ENCODE assay signal across 10 cellular contexts in genomic region chr2:104844813-104845551, GRCh38. TPM values are rescaled to one million over a fixed set of nuclear protein-coding genes. Genes with fewer than 3 reads are reported as not detected.
DNase-seq lines count a peak whose midpoint lies in the region; ATAC-seq and TF ChIP-seq lines count a peak whose summit lies in the region.
"Had no signal": no experiment of that assay in that cellular context is flagged by ENCODE, and none has a peak within 500 bp of the region (broad histone marks: within the 10 kb centered on the region; RNA-seq: fewer than 3 reads in every experiment).

No MANE protein-coding gene starts in this region.

- H3K4me1 ChIP-seq in OCI-LY7 (ENCODE audit: insufficient read depth, low read length, poor library complexity, severe bottlenecking) = no peaks in the 10 kb centered on the region

- no peaks in the 10 kb centered on the region for H4K20me1 ChIP-seq in OCI-LY7 (ENCODE audit: insufficient read depth, low read length)

- no TSS peak for BruUV-seq in OCI-LY7 (replicated peaks; lab: Mats Ljungman, UMichigan)

- no peaks in the 10 kb centered on the region for H3K9me3 ChIP-seq in OCI-LY7 (ENCODE audit: low read length)

- POLR2A ChIA-PET in OCI-LY7 (lab: Charles Lee) = no interaction called here

- ATAC-seq in activated naive CD4-positive, alpha-beta T cell treated with anti-CD3 and anti-CD28 coated beads, Interleukin-2, amount 50 U/mL, for 72 hours = no peak

- H2AFZ ChIP-seq in OCI-LY7 (ENCODE audit: low read length) = no peak overlapping the region

- H3K27ac Mint-ChIP-seq in activated naive CD4-positive, alpha-beta T cell treated with anti-CD3 and anti-CD28 coated beads, Interleukin-2, amount 10 ng/mL, durations not matched to agents 7 days and 5 days = peak overlapping the region; percentile 57
- no peak overlapping the region for H3K27ac Mint-ChIP-seq in activated naive CD4-positive, alpha-beta T cell treated with anti-CD3 and anti-CD28 coated beads, Interleukin-2, amount 50 U/mL, for 72 hours
- no peak overlapping the region for H3K27ac Mint-ChIP-seq in activated naive CD8-positive, alpha-beta T cell treated with anti-CD3 and anti-CD28 coated beads for 36 hours

- H3K4me3 Mint-ChIP-seq in activated naive CD4-positive, alpha-beta T cell treated with anti-CD3 and anti-CD28 coated beads, Interleukin-2, amount 10 ng/mL, durations not matched to agents 7 days and 5 days = peak overlapping the region; percentile 4
- H3K4me3 Mint-ChIP-seq in activated naive CD8-positive, alpha-beta T cell treated with anti-CD3 and anti-CD28 coated beads for 36 hours = peak overlapping the region; percentile 9

- CTCF ChIA-PET in activated naive CD4-positive, alpha-beta T cell treated with anti-CD3 and anti-CD28 coated beads, Interleukin-2, amount 10 ng/mL, durations not matched to agents 7 days and 5 days (lab: Charles Lee) = interaction anchor here (0.7 to 1.4 kb wide), 2 partner anchors 15 to 23 kb away, joined by 3 to 4 read pairs; no protein-coding TSS in a partner anchor
- CTCF ChIA-PET in OCI-LY7 (lab: Charles Lee; ENCODE audit: unreplicated experiment) = no interaction called here

- peaks cover 85% of the 10 kb centered on the region for H3K27me3 Mint-ChIP-seq in activated naive CD4-positive, alpha-beta T cell treated with anti-CD3 and anti-CD28 coated beads, Interleukin-2, amount 10 ng/mL, durations not matched to agents 7 days and 5 days
- H3K27me3 Mint-ChIP-seq in activated naive CD8-positive, alpha-beta T cell treated with anti-CD3 and anti-CD28 coated beads for 36 hours = peaks cover 86% of the 10 kb centered on the region

- DNase-seq in activated naive CD4-positive, alpha-beta T cell treated with anti-CD3 and anti-CD28 coated beads, Interleukin-2, amount 10 ng/mL, durations not matched to agents 7 days and 5 days = no peak
- no peak for DNase-seq in activated naive CD4-positive, alpha-beta T cell treated with anti-CD3 and anti-CD28 coated beads, Interleukin-2, amount 50 U/mL, for 72 hours (ENCODE audit: low spot score in 2 of 2)
- DNase-seq in activated naive CD8-positive, alpha-beta T cell treated with anti-CD3 and anti-CD28 coated beads for 36 hours = no peak
- DNase-seq in kidney tubule cell (ENCODE audit: low spot score) (peak; percentile 63), substantia nigra (lab: John Stamatoyannopoulos, UW) (peak in 36 of 49 donors; percentile 25 to 85 (median 66)), OCI-LY7 (ENCODE audit: low spot score) (no peak), NCI-H2107 treated with DMSO at 0.1 percent for 48 hours (lab: John Stamatoyannopoulos, UW; ENCODE audit: unreplicated experiment) (no peak), NCI-H1436 treated with DMSO at 0.1 percent for 48 hours (lab: John Stamatoyannopoulos, UW) (no peak)
- DNase-seq: DMS79 treated with DMSO at 0.1 percent for 48 hours had no signal

- H3K79me2 ChIP-seq in OCI-LY7 (ENCODE audit: insufficient read depth, low read depth, low read length) = no peaks in the 10 kb centered on the region

- TF ChIP-seq CTCF in OCI-LY7 (conservative IDR thresholded peaks at IDR 0.05; ENCODE audit: low read length) = no peak

- H3K9me2 ChIP-seq in OCI-LY7 (ENCODE audit: insufficient read depth, low read length) = no peaks in the 10 kb centered on the region

- no peaks in the 10 kb centered on the region for H3K36me3 ChIP-seq in OCI-LY7 (ENCODE audit: insufficient read depth, low read length)

- H3K27ac ChIP-seq in substantia nigra (ENCODE audit: low read depth, low read length, poor library complexity, severe bottlenecking) = peak overlapping the region; percentile 93
- H3K27ac ChIP-seq in OCI-LY7 (ENCODE audit: low read depth, low read length, poor library complexity, severe bottlenecking) = no peak overlapping the region

- H3K4me1 Mint-ChIP-seq in activated naive CD4-positive, alpha-beta T cell treated with anti-CD3 and anti-CD28 coated beads, Interleukin-2, amount 10 ng/mL, durations not matched to agents 7 days and 5 days = peaks cover 7% of the 10 kb centered on the region
- peaks cover 10% of the 10 kb centered on the region for H3K4me1 Mint-ChIP-seq in activated naive CD8-positive, alpha-beta T cell treated with anti-CD3 and anti-CD28 coated beads for 36 hours

- H3K4me3 ChIP-seq in OCI-LY7 (ENCODE audit: low read depth, low read length, poor library complexity, severe bottlenecking) = no peak overlapping the region

- no peaks in the 10 kb centered on the region for H3K9me3 Mint-ChIP-seq in activated naive CD4-positive, alpha-beta T cell treated with anti-CD3 and anti-CD28 coated beads, Interleukin-2, amount 10 ng/mL, durations not matched to agents 7 days and 5 days
- H3K9me3 Mint-ChIP-seq in activated naive CD4-positive, alpha-beta T cell treated with anti-CD3 and anti-CD28 coated beads, Interleukin-2, amount 50 U/mL, for 72 hours = no peaks in the 10 kb centered on the region
- no peaks in the 10 kb centered on the region for H3K9me3 Mint-ChIP-seq in activated naive CD8-positive, alpha-beta T cell treated with anti-CD3 and anti-CD28 coated beads for 36 hours

- intact Hi-C loops in OCI-LY7 (cut with micrococcal nuclease; ENCODE audit: unreplicated experiment) = no loop called here

- peaks cover 7% of the 10 kb centered on the region for H3K36me3 Mint-ChIP-seq in activated naive CD4-positive, alpha-beta T cell treated with anti-CD3 and anti-CD28 coated beads, Interleukin-2, amount 10 ng/mL, durations not matched to agents 7 days and 5 days
- H3K36me3 Mint-ChIP-seq in activated naive CD4-positive, alpha-beta T cell treated with anti-CD3 and anti-CD28 coated beads, Interleukin-2, amount 50 U/mL, for 72 hours = peaks cover 0 to 17% of the 10 kb centered on the region in 2 donors
- no peaks in the 10 kb centered on the region for H3K36me3 Mint-ChIP-seq in activated naive CD8-positive, alpha-beta T cell treated with anti-CD3 and anti-CD28 coated beads for 36 hours

- no peak overlapping the region for H3K4me2 ChIP-seq in OCI-LY7 (ENCODE audit: low read length)

RNA-seq across cellular contexts. Expression of gene POU3F3, which starts 8.9 kb away (rescaled TPM):
- total RNA-seq in activated naive CD4-positive, alpha-beta T cell treated with anti-CD3 and anti-CD28 coated beads, Interleukin-2, amount 50 U/mL, for 72 hours = not detected
- total RNA-seq in activated naive CD8-positive, alpha-beta T cell treated with anti-CD3 and anti-CD28 coated beads for 36 hours = not detected
- 2.2 and 2.7 TPM in 2 replicates for total RNA-seq in OCI-LY7 (2014; rRNA removed; shearing (Covaris generic))
- total RNA-seq in OCI-LY7 (2022) = 3.1 and 3.3 TPM in 2 replicates
- total RNA-seq: T-helper 1 cell treated with Interleukin-12 subunit alpha and Interleukin-12 subunit beta and Interleukin-4 antibody, amounts not matched to agents 30 ng/mL and 1 ng/mL, for 36 hours had no signal

Comparison
In these comparisons a context has a peak if more than half of its experiments do, and no peak if none do; other contexts are left out.
1. DNase-seq: peak in kidney tubule cell (single experiment) and substantia nigra (36 of 49); none in activated naive CD4-positive, alpha-beta T cell treated with anti-CD3 and anti-CD28 coated beads, Interleukin-2, amount 10 ng/mL, durations not matched to agents 7 days and 5 days (single experiment), activated naive CD4-positive, alpha-beta T cell treated with anti-CD3 and anti-CD28 coated beads, Interleukin-2, amount 50 U/mL, for 72 hours (0 of 2), activated naive CD8-positive, alpha-beta T cell treated with anti-CD3 and anti-CD28 coated beads for 36 hours (single experiment), OCI-LY7 (single experiment), NCI-H2107 treated with DMSO at 0.1 percent for 48 hours (single experiment) and NCI-H1436 treated with DMSO at 0.1 percent for 48 hours (single experiment).